20 cellular contexts compared by ENCODE assay signal in the genomic region with DNA sequence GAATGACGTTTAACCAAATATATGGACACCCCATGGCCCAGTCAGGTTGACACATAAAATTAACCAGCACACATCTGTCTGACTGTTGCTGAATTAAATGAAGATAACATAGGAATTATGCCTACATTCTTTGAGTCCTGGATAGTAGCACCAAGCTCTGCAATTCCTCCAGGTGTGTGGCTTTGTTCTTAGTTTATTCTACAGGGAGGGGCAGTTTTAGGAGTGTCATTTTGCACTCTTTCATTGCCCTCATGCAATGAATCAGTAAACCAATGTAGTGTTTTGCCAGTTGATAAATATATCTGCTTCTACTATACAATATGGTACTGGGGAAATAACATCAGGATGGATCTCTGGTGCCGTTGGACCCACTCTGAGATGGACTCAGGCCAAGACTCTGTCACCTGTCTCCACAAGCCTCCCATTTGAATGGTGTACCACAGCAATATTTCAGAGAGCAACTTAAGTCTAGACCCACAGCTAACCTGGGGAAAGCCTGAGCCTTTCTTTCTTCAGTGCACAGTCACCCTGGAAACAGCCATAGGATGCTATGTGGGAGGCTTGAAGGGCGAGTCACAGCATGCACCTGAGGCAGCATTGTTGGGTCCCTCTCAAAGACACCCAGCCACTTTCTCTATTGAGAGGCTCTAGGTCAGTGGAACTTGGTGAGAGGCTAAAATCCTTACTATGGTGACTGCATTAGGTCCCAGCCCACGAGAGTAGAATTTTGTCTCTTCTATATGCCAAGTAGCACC.
"Had no signal": no experiment of that assay in that cellular context is flagged by ENCODE, and none has a peak within 500 bp of the region (broad histone marks: within the 10 kb centered on the region; RNA-seq: fewer than 3 reads in every experiment).

No MANE protein-coding gene starts in this region.

- H3K36me3 ChIP-seq: adrenal gland, right lobe of liver had no signal

- H3K27me3 Mint-ChIP-seq: activated CD4-positive, alpha-beta T cell treated with anti-CD3 and anti-CD28 coated beads, Interleukin-2, amount 10 ng/mL, durations not matched to agents 7 days and 5 days; activated naive CD4-positive, alpha-beta T cell treated with anti-CD3 and anti-CD28 coated beads, Interleukin-2, amount 10 ng/mL, durations not matched to agents 7 days and 5 days; activated T-helper 17 cell treated with anti-CD3 and anti-CD28 coated beads, Interleukin-2, amount 50 U/mL, for 72 hours; T-helper 17 cell had no signal

- H3K4me1 Mint-ChIP-seq: activated CD4-positive, alpha-beta T cell treated with anti-CD3 and anti-CD28 coated beads, Interleukin-2, amount 10 ng/mL, durations not matched to agents 7 days and 5 days; activated naive CD4-positive, alpha-beta T cell treated with anti-CD3 and anti-CD28 coated beads, Interleukin-2, amount 10 ng/mL, durations not matched to agents 7 days and 5 days; activated T-helper 17 cell treated with anti-CD3 and anti-CD28 coated beads, Interleukin-2, amount 50 U/mL, for 72 hours; immature natural killer cell; nephron; T-helper 17 cell had no signal

- DNase-seq: activated CD4-positive, alpha-beta T cell treated with anti-CD3 and anti-CD28 coated beads, Interleukin-2, amount 10 ng/mL, durations not matched to agents 7 days and 5 days; activated CD4-positive, CD25-positive, alpha-beta regulatory T cell; activated CD8-positive, alpha-beta memory T cell treated with anti-CD3 and anti-CD28 coated beads for 24 hours; activated naive CD4-positive, alpha-beta T cell treated with anti-CD3 and anti-CD28 coated beads, Interleukin-2, amount 10 ng/mL, durations not matched to agents 7 days and 5 days; activated T-cell treated with anti-CD3 and anti-CD28 coated beads for 4 hours; adrenal gland; central memory CD4-positive, alpha-beta T cell; effector memory CD4-positive, alpha-beta T cell; erythroblast; hypothalamus; immature natural killer cell; psoas muscle; right lobe of liver; stimulated activated CD4-positive, alpha-beta T cell treated with anti-CD3 and anti-CD28 coated beads, Interleukin-2, amount 100 ng/mL, for 48 hours; stimulated activated naive CD4-positive, alpha-beta T cell treated with Interleukin-2 at 50 U/mL for 16 hours; T-helper 17 cell had no signal

- H3K9me3 ChIP-seq: adrenal gland, psoas muscle, right lobe of liver had no signal

- H3K27ac ChIP-seq: adrenal gland, coronary artery, psoas muscle, right lobe of liver had no signal

- ATAC-seq: activated T-helper 17 cell treated with anti-CD3 and anti-CD28 coated beads, Interleukin-2, amount 50 U/mL, for 72 hours; left lobe of liver; psoas muscle; right lobe of liver; T-helper 17 cell had no signal

- H3K4me3 Mint-ChIP-seq: activated CD4-positive, alpha-beta T cell treated with anti-CD3 and anti-CD28 coated beads, Interleukin-2, amount 10 ng/mL, durations not matched to agents 7 days and 5 days; activated naive CD4-positive, alpha-beta T cell treated with anti-CD3 and anti-CD28 coated beads, Interleukin-2, amount 10 ng/mL, durations not matched to agents 7 days and 5 days; activated T-helper 17 cell treated with anti-CD3 and anti-CD28 coated beads, Interleukin-2, amount 50 U/mL, for 72 hours; immature natural killer cell; nephron; T-helper 17 cell had no signal

- H3K9me3 Mint-ChIP-seq: activated naive CD4-positive, alpha-beta T cell treated with anti-CD3 and anti-CD28 coated beads, Interleukin-2, amount 10 ng/mL, durations not matched to agents 7 days and 5 days; nephron had no signal

- H3K27ac Mint-ChIP-seq: activated CD4-positive, alpha-beta T cell treated with anti-CD3 and anti-CD28 coated beads, Interleukin-2, amount 10 ng/mL, durations not matched to agents 7 days and 5 days; activated naive CD4-positive, alpha-beta T cell treated with anti-CD3 and anti-CD28 coated beads, Interleukin-2, amount 10 ng/mL, durations not matched to agents 7 days and 5 days; activated T-helper 17 cell treated with anti-CD3 and anti-CD28 coated beads, Interleukin-2, amount 50 U/mL, for 72 hours; immature natural killer cell; nephron; T-helper 17 cell had no signal

- H3K27me3 ChIP-seq: adrenal gland, right lobe of liver had no signal

- H3K4me3 ChIP-seq: adrenal gland, coronary artery, psoas muscle, right lobe of liver had no signal

- H3K4me1 ChIP-seq: adrenal gland, psoas muscle, right lobe of liver had no signal

- H3K36me3 Mint-ChIP-seq: activated naive CD4-positive, alpha-beta T cell treated with anti-CD3 and anti-CD28 coated beads, Interleukin-2, amount 10 ng/mL, durations not matched to agents 7 days and 5 days; immature natural killer cell had no signal
